Comparison of ENCODE assay signal across 13 cellular contexts in the genomic region with DNA sequence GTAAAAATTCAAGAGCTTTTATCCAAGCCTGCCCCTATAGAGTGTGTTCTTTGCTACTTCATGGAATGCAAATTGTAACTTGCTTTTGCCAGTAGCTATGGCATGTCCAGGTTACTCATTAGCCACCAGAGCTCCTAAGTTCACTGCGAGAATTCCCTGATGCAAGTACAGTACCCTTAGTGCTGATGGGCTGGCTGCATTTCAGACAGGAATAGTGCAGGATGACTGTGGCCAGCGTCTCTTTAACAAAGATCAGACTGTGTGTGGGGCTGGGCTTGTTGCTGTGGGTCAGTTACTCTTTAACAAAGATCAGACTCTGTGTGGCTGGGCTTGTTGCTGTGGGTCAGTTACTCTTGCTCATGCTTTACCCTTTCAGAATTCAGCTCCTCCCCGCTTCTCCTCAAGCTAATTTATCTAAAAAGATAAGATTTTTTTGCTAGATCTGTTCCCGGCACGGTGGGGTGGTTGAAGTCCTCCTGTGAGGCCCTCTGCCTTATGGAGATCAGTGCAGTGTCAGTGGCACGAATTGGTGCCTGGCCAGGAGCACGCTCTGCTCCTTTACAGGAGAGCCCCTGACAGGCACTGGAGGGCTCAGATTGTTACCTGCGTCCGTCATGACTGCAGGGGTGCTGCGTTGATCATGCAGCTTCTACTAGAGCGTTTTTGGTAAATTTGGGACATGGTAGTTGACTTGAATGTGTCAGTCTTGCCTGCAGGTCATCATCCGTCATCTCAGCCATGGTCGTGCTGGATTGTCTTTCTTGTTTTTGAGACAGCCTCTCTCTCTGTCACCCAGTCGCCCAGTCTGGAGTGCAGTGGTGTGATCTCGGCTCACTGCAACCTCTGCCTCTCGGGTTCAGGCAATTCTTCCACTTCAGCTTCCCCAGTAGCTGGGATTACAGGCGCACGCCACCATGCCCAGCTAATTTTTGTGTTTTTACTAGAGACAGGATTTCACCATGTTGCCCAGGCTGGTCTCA. TPM values are rescaled to one million over a fixed set of nuclear protein-coding genes. Genes with fewer than 3 reads are reported as not detected.
DNase-seq lines count a peak whose midpoint lies in the region; ATAC-seq, FAIRE-seq and TF ChIP-seq lines count a peak whose summit lies in the region.
"Had no signal": no experiment of that assay in that cellular context is flagged by ENCODE, and none has a peak within 500 bp of the region (broad histone marks: within the 10 kb centered on the region; RNA-seq: fewer than 3 reads in every experiment).

No MANE protein-coding gene starts in this region.

- peak overlapping the region; percentile 94 for H3K27ac Mint-ChIP-seq in progenitor cell of endocrine pancreas
- H3K27ac Mint-ChIP-seq: natural killer cell treated with Interleukin-12 subunit alpha and Interleukin-12 subunit beta and Interleukin-15 and Interleukin-18, amount 100 ng/mL, for 72 hours had no signal

- POLR2A ChIA-PET in K562 (lab: Yijun Ruan, JAX) = interaction anchor here (0.6 to 2.0 kb wide), 4 partner anchors 9 to 29 kb away, joined by 3 to 13 read pairs (median 4); no protein-coding TSS in a partner anchor

- TF ChIP-seq RAD21 in K562 (CRISPR knock-in tag; conservative IDR thresholded peaks at IDR 0.05 in 1 of 2, IDR thresholded peaks at IDR 0.05 in 1 of 2) = no peak

- H3K27me3 Mint-ChIP-seq in progenitor cell of endocrine pancreas = no peaks in the 10 kb centered on the region
- H3K27me3 Mint-ChIP-seq: natural killer cell treated with Interleukin-12 subunit alpha and Interleukin-12 subunit beta and Interleukin-15 and Interleukin-18, amount 100 ng/mL, for 72 hours had no signal

- WGBS in K562 (ENCODE audit: insufficient coverage, low coverage, missing lambda C conversion rate) = 62% methylated on average over 17 of the region's 18 CpGs
- 69 to 82% (median 82%) methylated on average over 13 to 18 of the region's 18 CpGs for WGBS in adrenal gland, 4 donors

- peaks cover 0 to 5% of the 10 kb centered on the region in 2 experiments; a peak in 2 of 5 replicates for H3K4me1 ChIP-seq in K562 (replicated peaks in 1 of 2; ENCODE audit: control insufficient read depth in 2 of 2, insufficient read depth in 2 of 2, low read length in 2 of 2)
- H3K4me1 ChIP-seq in adrenal gland (replicated peaks in 1 of 2) = peaks cover 0 to 18% of the 10 kb centered on the region in 2 donors

- H2AFZ ChIP-seq in K562 (ENCODE audit: low read depth, low read length) = no peak overlapping the region

- H3K36me3 ChIP-seq in H7 (replicated peaks; ENCODE audit: control insufficient read depth, insufficient read depth, low read length) (peaks cover 1% of the 10 kb centered on the region; the same call in 1 of the 2 replicates), K562 (ENCODE audit: control insufficient read depth, insufficient read depth, low read length) (peaks cover 6% of the 10 kb centered on the region; the same call in 2 of the 3 replicates), adrenal gland (replicated peaks in 1 of 2) (peaks cover 0 to 5% of the 10 kb centered on the region in 2 donors)

- H3K36me3 Mint-ChIP-seq in progenitor cell of endocrine pancreas (ENCODE audit: insufficient read depth) = peaks cover 15% of the 10 kb centered on the region

- TF ChIP-seq CTCF in K562 (IDR thresholded peaks at IDR 0.05 in 2 of 3, conservative IDR thresholded peaks at IDR 0.05 in 1 of 3; ENCODE audit: insufficient read depth in 2 of 3, low read depth in 1 of 3, low read length in 3 of 3) (no peak), progenitor cell of endocrine pancreas (IDR thresholded peaks at IDR 0.05; ENCODE audit: unreplicated experiment) (no peak), adrenal gland (IDR thresholded peaks at IDR 0.05) (no peak)

- peaks cover 51% of the 10 kb centered on the region for H3K4me1 Mint-ChIP-seq in progenitor cell of endocrine pancreas (ENCODE audit: low read depth)

- H3K9me1 ChIP-seq in K562 (ENCODE audit: control insufficient read depth, insufficient read depth, low read length) = no peaks in the 10 kb centered on the region

- H3K9ac ChIP-seq in K562 (ENCODE audit: insufficient read depth in 1 of 2, low read depth in 2 of 2, low read length in 2 of 2) = no peak overlapping the region

- H3K4me3 ChIP-seq in H7 (ENCODE audit: insufficient read depth, low read depth, low read length) (no peak overlapping the region), K562 (no peak overlapping the region), adrenal gland (no peak overlapping the region)
- H3K4me3 ChIP-seq: esophagus muscularis mucosa had no signal

- intact Hi-C loops in K562 (cut with micrococcal nuclease) (no loop called here), adrenal gland (cut with DNase I) (no loop called here)

- peak overlapping the region; percentile 34 for H3K4me3 Mint-ChIP-seq in progenitor cell of endocrine pancreas (ENCODE audit: low read depth)
- H3K4me3 Mint-ChIP-seq: natural killer cell treated with Interleukin-12 subunit alpha and Interleukin-12 subunit beta and Interleukin-15 and Interleukin-18, amount 100 ng/mL, for 72 hours had no signal

- no peak for TF ChIP-seq EP300 in K562 (IDR thresholded peaks at IDR 0.05; ENCODE audit: low read length)

- H3K4me2 ChIP-seq in K562 (ENCODE audit: insufficient read depth, low read length) = no peak overlapping the region

- no peaks in the 10 kb centered on the region for H4K20me1 ChIP-seq in K562 (replicated peaks; ENCODE audit: control insufficient read depth, insufficient read depth, low read length)

- peaks cover 8% of the 10 kb centered on the region for H3K9me3 ChIP-seq in K562 (replicated peaks; ENCODE audit: control insufficient read depth, insufficient read depth, low read depth, low read length)
- H3K9me3 ChIP-seq in adrenal gland (replicated peaks in 1 of 3) = no peaks in the 10 kb centered on the region

- CTCF ChIA-PET in K562 (lab: Yijun Ruan, JAX; ENCODE audit: low intra/inter-chr PET ratio) = no interaction called here

- FAIRE-seq in K562 (lab: Jason Lieb, UNC) (no peak), islet of Langerhans (lab: Jason Lieb, UNC) (peak; percentile 78)

- no peaks in the 10 kb centered on the region for H3K27me3 ChIP-seq in H7 (ENCODE audit: control insufficient read depth, insufficient read depth, low read length)
- no peaks in the 10 kb centered on the region for H3K27me3 ChIP-seq in K562 (ENCODE audit: control insufficient read depth in 2 of 2, insufficient read depth in 2 of 2, low read length in 2 of 2)
- H3K27me3 ChIP-seq in adrenal gland = no peaks in the 10 kb centered on the region
- H3K27me3 ChIP-seq: esophagus muscularis mucosa had no signal

- BruUV-seq in K562 (replicated peaks; lab: Mats Ljungman, UMichigan) = no TSS peak

- DNase-seq in H7 (peak; percentile 43), K562 (ENCODE audit: extremely low read depth in 1 of 4, low spot score in 3 of 4) (no peak), progenitor cell of endocrine pancreas (ENCODE audit: low spot score, unreplicated experiment) (peak; percentile 16), AG20443 (ENCODE audit: low spot score) (no peak), 8988T (no peak), adrenal gland (no peak)
- DNase-seq: activated effector memory CD4-positive, alpha-beta T cell treated with anti-CD3 and anti-CD28 coated beads, Interleukin-2, amount 50 U/mL, for 16 hours; KG1; NCI-H748 treated with DMSO at 0.1 percent for 48 hours had no signal

- in situ Hi-C loops in K562 (cut with MboI) = no loop called here

- peaks cover 7% of the 10 kb centered on the region for H3K9me3 Mint-ChIP-seq in progenitor cell of endocrine pancreas (ENCODE audit: low read depth)
- H3K9me3 Mint-ChIP-seq: natural killer cell treated with Interleukin-12 subunit alpha and Interleukin-12 subunit beta and Interleukin-15 and Interleukin-18, amount 100 ng/mL, for 72 hours had no signal

- no peak for TF ChIP-seq POLR2A in K562 (conservative IDR thresholded peaks at IDR 0.05)
- TF ChIP-seq POLR2A in adrenal gland (IDR thresholded peaks at IDR 0.05) = no peak

- peaks cover 19% of the 10 kb centered on the region; the same call in 1 of the 3 replicates for H3K79me2 ChIP-seq in K562 (ENCODE audit: control insufficient read depth, insufficient read depth, low read length)

- ATAC-seq in K562 (peak; percentile 63), HG02763 (IDR thresholded peaks at IDR 0.05; ENCODE audit: unreplicated experiment) (no peak)
- ATAC-seq: natural killer cell treated with Interleukin-12 subunit alpha and Interleukin-12 subunit beta and Interleukin-15 and Interleukin-18, amount 100 ng/mL, for 72 hours had no signal

- no peak overlapping the region for H3K27ac ChIP-seq in K562 (ENCODE audit: extremely low read depth, low read depth, low read length)
- no peak overlapping the region for H3K27ac ChIP-seq in adrenal gland
- H3K27ac ChIP-seq: esophagus muscularis mucosa had no signal

RNA-seq across cellular contexts. Expression of gene AP2A2, which starts 27.0 kb away (rescaled TPM):
- total RNA-seq in H7 (2014; rRNA removed; shearing (Covaris generic)) = 36.1 and 46.8 TPM in 2 replicates
- 125 and 255 TPM in 2 replicates for total RNA-seq in K562 (2011; cell fraction: chromatin; rRNA removed; ENCODE audit: low replicate concordance)
- 84.6 and 90.9 TPM in 2 replicates for total RNA-seq in K562 (2011; cell fraction: nucleolus; rRNA removed)
- 84.5 and 112 TPM in 2 replicates for total RNA-seq in K562 (2011; cell fraction: nucleoplasm; rRNA removed)
- total RNA-seq in K562 (2014; rRNA removed) = 8.1 and 11.0 TPM in 2 replicates
- total RNA-seq in K562 (2014; rRNA removed; fragmentation: Illumina TruSeq; extraction: Trizol) = 11.9 and 16.2 TPM in 2 replicates
- total RNA-seq in K562 (2015; rRNA removed; fragmentation: Illumina TruSeq; extraction: Trizol) = 19.8 and 22.8 TPM in 2 replicates
- 26.2 and 33.3 TPM in 2 replicates for total RNA-seq in K562 (2021)
- polyA plus RNA-seq in K562 (2011; rRNA removed) = 27.7 and 30.6 TPM in 2 replicates
- 20.2 and 29.9 TPM in 2 replicates for polyA plus RNA-seq in K562 (2011; cell fraction: cytosol; rRNA removed)
- polyA plus RNA-seq in K562 (2011; cell fraction: nucleus; rRNA removed) = 82.5 and 86.1 TPM in 2 replicates
- 31.2 and 48.0 TPM in 2 replicates for polyA plus RNA-seq in K562 (2012)
- 29.5 and 41.7 TPM in 2 replicates for polyA plus RNA-seq in K562 (2014; fragmentation: Illumina TruSeq; extraction: Trizol)
- 1 to 10 TPM in 1 of 2 experiments, under 1 TPM in 1; 0.69 to 1.3 TPM for polyA plus RNA-seq in K562 (2014; fragmentation: Nextera tagmentation; extraction: Ambion mirVana)
- 15.2 and 16.7 TPM in 2 replicates for polyA plus RNA-seq in K562 (2014; rRNA removed)
- 21.8 and 29.8 TPM in 2 replicates for polyA minus RNA-seq in K562 (2011; rRNA and poly(A)+ RNA removed)
- polyA minus RNA-seq in K562 (2011; cell fraction: cytosol; rRNA and poly(A)+ RNA removed) = 76.6 and 78.5 TPM in 2 replicates
- 26.1 and 39.5 TPM in 2 replicates for polyA minus RNA-seq in K562 (2011; cell fraction: nucleus; rRNA and poly(A)+ RNA removed)
- 86.6 and 88.8 TPM in 2 replicates for total RNA-seq in progenitor cell of endocrine pancreas
- 100 to 1,000 TPM in 3 of 8 donors, 10 to 100 TPM in 5; 38.5 to 115 (median 79.1) TPM for total RNA-seq in adrenal gland
- 10 to 100 TPM; 28.6 to 98.5 (median 71.4) TPM for polyA plus RNA-seq in adrenal gland

RNA-seq across cellular contexts. Expression of gene CHID1, which starts 42.1 kb away (rescaled TPM):
- 36.9 and 38.1 TPM in 2 replicates for total RNA-seq in H7 (2014; rRNA removed; shearing (Covaris generic))
- total RNA-seq in K562 (2011; cell fraction: chromatin; rRNA removed; ENCODE audit: low replicate concordance) = 131 and 294 TPM in 2 replicates
- total RNA-seq in K562 (2011; cell fraction: nucleolus; rRNA removed) = 219 and 240 TPM in 2 replicates
- 152 and 195 TPM in 2 replicates for total RNA-seq in K562 (2011; cell fraction: nucleoplasm; rRNA removed)
- total RNA-seq in K562 (2014; rRNA removed) (39.8 and 54.6 TPM in 2 replicates), K562 (2014; rRNA removed; fragmentation: Illumina TruSeq; extraction: Trizol) (14.2 and 22.4 TPM in 2 replicates), K562 (2015; rRNA removed; fragmentation: Illumina TruSeq; extraction: Trizol) (35.6 and 35.8 TPM in 2 replicates), K562 (2021) (108 and 114 TPM in 2 replicates), progenitor cell of endocrine pancreas (79.1 and 87.0 TPM in 2 replicates), adrenal gland (100 to 1,000 TPM in 5 of 8 donors, 10 to 100 TPM in 3; 93.1 to 220 (median 110) TPM)
- polyA plus RNA-seq in K562 (2011; rRNA removed) (46.0 and 56.3 TPM in 2 replicates), K562 (2014; fragmentation: Illumina TruSeq; extraction: Trizol) (67.7 and 81.6 TPM in 2 replicates), K562 (2014; fragmentation: Nextera tagmentation; extraction: Ambion mirVana) (10 to 100 TPM; 15.1 to 29.6 TPM), K562 (2014; rRNA removed) (57.8 and 70.5 TPM in 2 replicates), adrenal gland (10 to 100 TPM; 39.2 to 60.1 (median 56.3) TPM)
- polyA plus RNA-seq in K562 (2011; cell fraction: cytosol; rRNA removed) = 80.3 and 118 TPM in 2 replicates
- 57.2 and 75.5 TPM in 2 replicates for polyA plus RNA-seq in K562 (2011; cell fraction: nucleus; rRNA removed)
- polyA plus RNA-seq in K562 (2012) = 82.8 and 102 TPM in 2 replicates
- polyA minus RNA-seq in K562 (2011; rRNA and poly(A)+ RNA removed) = 48.8 and 59.6 TPM in 2 replicates
- polyA minus RNA-seq in K562 (2011; cell fraction: cytosol; rRNA and poly(A)+ RNA removed) = 54.2 and 58.6 TPM in 2 replicates
- 29.0 and 29.1 TPM in 2 replicates for polyA minus RNA-seq in K562 (2011; cell fraction: nucleus; rRNA and poly(A)+ RNA removed)

Comparison
In these comparisons a context has a peak if more than half of its experiments do, and no peak if none do; other contexts are left out.
1. DNase-seq: peak in H7 (single experiment) and progenitor cell of endocrine pancreas (single experiment); none in K562 (0 of 4), AG20443 (single experiment), 8988T (single experiment) and adrenal gland (0 of 7).